ENCODE assay signal across 8 cellular contexts in the genomic region with DNA sequence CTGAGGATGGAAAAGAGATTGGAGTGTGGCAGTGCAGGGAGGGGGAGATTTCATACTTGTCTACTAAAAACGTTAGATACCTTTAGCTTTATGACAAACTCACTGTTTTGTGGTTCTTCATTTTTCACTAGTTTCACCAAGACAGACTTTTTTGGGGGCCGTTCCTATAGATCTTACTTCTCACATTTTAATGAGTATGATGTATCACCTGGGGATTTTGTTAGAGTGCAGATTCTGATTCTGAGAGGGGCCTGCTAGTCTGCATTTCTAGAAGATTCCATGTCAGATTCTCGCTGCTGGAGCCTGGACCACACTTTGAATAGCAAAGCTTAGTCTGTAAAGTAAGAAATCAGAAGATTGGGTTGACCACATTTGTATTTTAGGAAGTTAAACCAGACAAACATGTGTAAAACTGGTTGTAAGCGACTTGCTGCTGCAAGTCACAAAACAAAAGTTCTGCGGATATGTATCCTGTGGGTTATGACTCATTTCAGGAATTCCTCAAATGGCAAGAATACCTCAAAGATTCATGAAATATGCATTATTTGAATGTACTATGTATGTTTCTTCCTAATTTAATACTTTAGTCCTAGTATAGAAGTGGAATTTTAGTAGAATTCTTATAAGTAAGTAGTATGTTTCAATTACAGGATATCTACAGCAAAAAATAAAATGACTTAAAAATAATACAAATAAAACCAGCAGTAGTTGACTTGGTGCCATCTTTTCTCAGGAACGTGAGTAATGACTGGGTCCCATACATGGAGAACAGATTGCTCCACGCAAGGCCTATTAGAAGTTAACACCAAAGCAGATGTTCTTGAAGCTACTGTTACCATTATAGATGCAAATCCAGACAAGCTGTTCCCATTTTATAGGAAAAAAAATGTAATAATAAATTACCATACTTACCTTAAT. TPM values are rescaled to one million over a fixed set of nuclear protein-coding genes. Genes with fewer than 3 reads are reported as not detected.
DNase-seq lines count a peak whose midpoint lies in the region; ATAC-seq and TF ChIP-seq lines count a peak whose summit lies in the region.

No MANE protein-coding gene starts in this region.

- no peaks in the 10 kb centered on the region for H3K4me1 ChIP-seq in MM.1S (ENCODE audit: low read length)
- H3K4me1 ChIP-seq in smooth muscle cell (ENCODE audit: low read depth) = peaks cover 8% of the 10 kb centered on the region

- no peak for TF ChIP-seq CTCF in MM.1S (IDR thresholded peaks at IDR 0.05; ENCODE audit: low read length)
- TF ChIP-seq CTCF in smooth muscle cell (IDR thresholded peaks at IDR 0.05; ENCODE audit: borderline replicate concordance, insufficient read depth, poor library complexity, severe bottlenecking) = no peak

- no peaks in the 10 kb centered on the region for H3K36me3 Mint-ChIP-seq in activated CD4-positive, alpha-beta T cell treated with anti-CD3 and anti-CD28 coated beads for 36 hours (ENCODE audit: low read depth)

- H3K27ac ChIP-seq in MM.1S (ENCODE audit: low read length) (no peak overlapping the region; the same call in 1 of the 2 replicates), smooth muscle cell (ENCODE audit: low read depth) (peak overlapping the region; percentile 79)

- no peaks in the 10 kb centered on the region for H3K9me2 ChIP-seq in MM.1S (replicated peaks; ENCODE audit: insufficient read depth, low read length)

- H3K9me3 ChIP-seq in MM.1S (replicated peaks; ENCODE audit: insufficient read depth, low read length) (no peaks in the 10 kb centered on the region), smooth muscle cell (replicated peaks; ENCODE audit: low read depth) (no peaks in the 10 kb centered on the region)

- H3K27me3 ChIP-seq in MM.1S (replicated peaks; ENCODE audit: insufficient read depth, low read length) = no peaks in the 10 kb centered on the region
- H3K27me3 ChIP-seq in smooth muscle cell (ENCODE audit: low read depth) = no peaks in the 10 kb centered on the region

- H2AFZ ChIP-seq in MM.1S (ENCODE audit: low read length) (no peak overlapping the region), smooth muscle cell (ENCODE audit: low read depth) (no peak overlapping the region)

- peak; percentile 87 for ATAC-seq in activated CD4-positive, alpha-beta T cell treated with anti-CD3 and anti-CD28 coated beads for 36 hours
- no peak for ATAC-seq in HG03460 (IDR thresholded peaks at IDR 0.05; ENCODE audit: unreplicated experiment)

- POLR2A ChIA-PET in activated CD4-positive, alpha-beta T cell treated with anti-CD3 and anti-CD28 coated beads for 36 hours (lab: Charles Lee) = interaction anchor here (0.6 to 1.4 kb wide), 4 partner anchors 28 to 324 kb away, joined by 3 to 9 read pairs (median 6); a partner anchor contains a TSS

- H3K9ac ChIP-seq in MM.1S (ENCODE audit: low read length) = no peak overlapping the region
- H3K9ac ChIP-seq in smooth muscle cell (ENCODE audit: low read depth) = no peak overlapping the region

- H3K4me3 ChIP-seq in MM.1S (ENCODE audit: low read length) (no peak overlapping the region), smooth muscle cell (no peak overlapping the region)

- H3K79me2 ChIP-seq in MM.1S (ENCODE audit: low read length) = no peaks in the 10 kb centered on the region
- H3K79me2 ChIP-seq in smooth muscle cell (ENCODE audit: low read depth) = no peaks in the 10 kb centered on the region

- H3K4me1 Mint-ChIP-seq in activated CD4-positive, alpha-beta T cell treated with anti-CD3 and anti-CD28 coated beads for 36 hours = peaks cover 18% of the 10 kb centered on the region

- WGBS in smooth muscle cell (ENCODE audit: low lambda C conversion rate) = 41% methylated on average over 7 of the region's 7 CpGs

- peaks cover 10% of the 10 kb centered on the region for H3K27me3 Mint-ChIP-seq in activated CD4-positive, alpha-beta T cell treated with anti-CD3 and anti-CD28 coated beads for 36 hours

- no peaks in the 10 kb centered on the region for H4K20me1 ChIP-seq in MM.1S (ENCODE audit: insufficient read depth, low read length)
- H4K20me1 ChIP-seq in smooth muscle cell (ENCODE audit: low read depth) = no peaks in the 10 kb centered on the region

- intact Hi-C loops in activated CD4-positive, alpha-beta T cell treated with anti-CD3 and anti-CD28 coated beads for 36 hours (cut with DNase I, micrococcal nuclease) = loop anchor here (1.0 kb wide), 6 partner anchors 19 to 325 kb away; no protein-coding TSS in a partner anchor

- CTCF ChIA-PET in activated CD4-positive, alpha-beta T cell treated with anti-CD3 and anti-CD28 coated beads for 36 hours (lab: Charles Lee) = interaction anchor here (0.7 to 1.4 kb wide), 5 partner anchors 9 to 310 kb away, joined by 3 to 5 read pairs (median 3); no protein-coding TSS in a partner anchor

- H3F3A ChIP-seq in MM.1S (ENCODE audit: insufficient read depth, low read length) (no peaks in the 10 kb centered on the region; the same call in 1 of the 2 replicates), smooth muscle cell (ENCODE audit: low read depth) (peaks cover 17% of the 10 kb centered on the region)

- no peaks in the 10 kb centered on the region for H3K9me3 Mint-ChIP-seq in activated CD4-positive, alpha-beta T cell treated with anti-CD3 and anti-CD28 coated beads for 36 hours (ENCODE audit: low read depth)

- DNase-seq in activated CD4-positive, alpha-beta T cell treated with anti-CD3 and anti-CD28 coated beads for 36 hours = peak; percentile 42
- DNase-seq in activated CD4-positive, alpha-beta T cell treated with anti-CD3 and anti-CD28 coated beads, Interleukin-2, amount 50 U/mL, for 4 hours = no peak
- DNase-seq in MM.1S = peak; percentile 63
- DNase-seq in astrocyte of the hippocampus (ENCODE audit: low read depth, low spot score) = peak; percentile 81
- DNase-seq in smooth muscle cell (lab: John Stamatoyannopoulos, UW; ENCODE audit: unreplicated experiment) = no peak
- no peak for DNase-seq in NCI-H1105 treated with DMSO at 0.1 percent for 48 hours (lab: John Stamatoyannopoulos, UW)
- DNase-seq in NCI-H2227 (lab: John Stamatoyannopoulos, UW; ENCODE audit: unreplicated experiment) = no peak

- peak overlapping the region; percentile 4 for H3K4me3 Mint-ChIP-seq in activated CD4-positive, alpha-beta T cell treated with anti-CD3 and anti-CD28 coated beads for 36 hours

- no peak overlapping the region for H3K4me2 ChIP-seq in MM.1S (ENCODE audit: low read depth, low read length)
- peak overlapping the region; percentile 46 for H3K4me2 ChIP-seq in smooth muscle cell

- H3K36me3 ChIP-seq in MM.1S (replicated peaks; ENCODE audit: insufficient read depth, low read length) (no peaks in the 10 kb centered on the region), smooth muscle cell (ENCODE audit: low read depth) (no peaks in the 10 kb centered on the region)

- peak overlapping the region; percentile 80 for H3K27ac Mint-ChIP-seq in activated CD4-positive, alpha-beta T cell treated with anti-CD3 and anti-CD28 coated beads for 36 hours

RNA-seq across cellular contexts. Expression of a gene that starts 27.8 kb away (rescaled TPM):
- total RNA-seq in activated CD4-positive, alpha-beta T cell treated with anti-CD3 and anti-CD28 coated beads for 36 hours = 100 to 1,000 TPM; 120 to 122 TPM
- total RNA-seq in smooth muscle cell = 36.4 and 53.6 TPM in 2 replicates
- polyA plus RNA-seq in smooth muscle cell = 43.3 and 60.7 TPM in 2 replicates

RNA-seq across cellular contexts. Expression of a gene that starts 34.1 kb away (rescaled TPM):
- total RNA-seq in activated CD4-positive, alpha-beta T cell treated with anti-CD3 and anti-CD28 coated beads for 36 hours = 10 to 100 TPM; 30.4 to 30.8 TPM
- total RNA-seq in smooth muscle cell = 8.7 and 17.9 TPM in 2 replicates
- polyA plus RNA-seq in smooth muscle cell = 7.6 and 8.7 TPM in 2 replicates

Comparison
In these comparisons a context has a peak if more than half of its experiments do, and no peak if none do; other contexts are left out.
1. DNase-seq: peak in activated CD4-positive, alpha-beta T cell treated with anti-CD3 and anti-CD28 coated beads for 36 hours (single experiment), MM.1S (single experiment) and astrocyte of the hippocampus (single experiment); none in activated CD4-positive, alpha-beta T cell treated with anti-CD3 and anti-CD28 coated beads, Interleukin-2, amount 50 U/mL, for 4 hours (0 of 2), smooth muscle cell (single experiment), NCI-H1105 treated with DMSO at 0.1 percent for 48 hours (single experiment) and NCI-H2227 (single experiment).